In the genomic region with DNA sequence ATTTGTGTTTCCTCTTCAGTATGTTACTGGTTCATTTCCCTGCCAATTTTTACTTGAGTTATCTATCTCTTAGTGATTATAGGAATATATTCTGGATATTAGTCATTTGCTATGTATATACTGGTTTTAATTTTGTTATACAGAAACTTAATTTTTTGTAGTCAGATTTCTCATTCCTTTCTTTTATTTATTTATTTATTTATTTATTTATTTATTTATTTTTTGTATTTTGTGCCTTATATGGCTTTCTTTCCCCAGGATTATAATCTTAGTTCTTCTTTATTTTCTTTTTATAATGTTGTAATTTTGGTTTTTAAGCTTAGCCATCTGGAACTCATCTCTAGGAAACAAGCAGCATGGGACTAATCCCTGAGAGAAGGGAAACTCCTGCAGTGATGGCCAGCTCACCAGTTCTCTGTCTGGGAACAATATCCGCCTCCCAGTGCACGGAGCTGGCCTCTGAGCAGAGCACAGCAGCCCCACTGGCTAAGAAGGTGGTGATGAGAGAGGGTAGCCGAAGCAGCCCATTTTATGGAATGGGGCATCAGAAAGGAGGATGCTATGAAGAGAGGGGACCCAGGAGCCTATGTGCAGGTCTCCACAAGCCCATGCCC, we compare ENCODE assay signal across 22 cellular contexts. TPM values are rescaled to one million over a fixed set of nuclear protein-coding genes. Genes with fewer than 3 reads are reported as not detected.
DNase-seq lines count a peak whose midpoint lies in the region; ATAC-seq and TF ChIP-seq lines count a peak whose summit lies in the region.
"Had no signal": no experiment of that assay in that cellular context is flagged by ENCODE, and none has a peak within 500 bp of the region (broad histone marks: within the 10 kb centered on the region; RNA-seq: fewer than 3 reads in every experiment).

No MANE protein-coding gene starts in this region.

- H3K27ac ChIP-seq in A673 (ENCODE audit: low read depth, low read length, poor library complexity, severe bottlenecking) (no peak overlapping the region), HEK293 (ENCODE audit: extremely low read depth, low read depth, low read length) (no peak overlapping the region)
- H3K27ac ChIP-seq: GM23248, RWPE1 had no signal

- H3K27me3 Mint-ChIP-seq in dendritic cell treated with granulocyte-macrophage colony-stimulating factor and Interleukin-4, amounts not matched to agents 40 ng/mL and 50 ng/mL, for 4 days: peaks cover 10% of the 10 kb centered on the region
- no peaks in the 10 kb centered on the region for H3K27me3 Mint-ChIP-seq in mesothelial cell of epicardium (ENCODE audit: low read depth)

- H3K4me3 ChIP-seq in A673 (ENCODE audit: low read depth, low read length, poor library complexity, severe bottlenecking): no peak overlapping the region
- no peak overlapping the region for H3K4me3 ChIP-seq in HEK293 (ENCODE audit: low read depth, low read length)
- H3K4me3 ChIP-seq: GM23248 had no signal

- H3K4me1 ChIP-seq in A673 (ENCODE audit: insufficient read depth, low read length, poor library complexity, severe bottlenecking) (peaks cover 10% of the 10 kb centered on the region), HEK293 (ENCODE audit: control insufficient read depth, insufficient read depth, low read length) (peaks cover 6% of the 10 kb centered on the region; the same call in 1 of the 2 replicates)

- BruUV-seq in A673 (replicated peaks; lab: Mats Ljungman, UMichigan): no TSS peak

- H3K36me3 Mint-ChIP-seq in dendritic cell treated with granulocyte-macrophage colony-stimulating factor and Interleukin-4, amounts not matched to agents 40 ng/mL and 50 ng/mL, for 4 days (ENCODE audit: low read depth): no peaks in the 10 kb centered on the region
- H3K36me3 Mint-ChIP-seq in mesothelial cell of epicardium: no peaks in the 10 kb centered on the region

- ATAC-seq in HG02798 (IDR thresholded peaks at IDR 0.05; ENCODE audit: poor library complexity, unreplicated experiment) (no peak), HG02981 (IDR thresholded peaks at IDR 0.05; ENCODE audit: unreplicated experiment) (no peak)
- ATAC-seq: Panc1 had no signal

- peaks cover 38% of the 10 kb centered on the region for H3K4me1 Mint-ChIP-seq in dendritic cell treated with granulocyte-macrophage colony-stimulating factor and Interleukin-4, amounts not matched to agents 40 ng/mL and 50 ng/mL, for 4 days (ENCODE audit: low read depth)
- peaks cover 29% of the 10 kb centered on the region for H3K4me1 Mint-ChIP-seq in mesothelial cell of epicardium

- TF ChIP-seq CTCF in A673 (conservative IDR thresholded peaks at IDR 0.05; ENCODE audit: low read depth, low read length) (no peak), HEK293 (tag by site-specific recombination; IDR thresholded peaks at IDR 0.05) (no peak), mesothelial cell of epicardium (IDR thresholded peaks at IDR 0.05; ENCODE audit: unreplicated experiment) (no peak)

- intact Hi-C loops in A673 (cut with micrococcal nuclease; ENCODE audit: unreplicated experiment): no loop called here
- intact Hi-C loops in dendritic cell treated with granulocyte-macrophage colony-stimulating factor and Interleukin-4, amounts not matched to agents 40 ng/mL and 50 ng/mL, for 4 days (cut with micrococcal nuclease): no loop called here

- POLR2A ChIA-PET in A673 (lab: Charles Lee; ENCODE audit: low non-redundant PET): no interaction called here
- POLR2A ChIA-PET in HEK293 (lab: Yijun Ruan, JAX): no interaction called here

- H3K36me3 ChIP-seq in A673 (ENCODE audit: insufficient read depth, low read length, poor library complexity, severe bottlenecking) (no peaks in the 10 kb centered on the region), HEK293 (ENCODE audit: control insufficient read depth in 2 of 2, insufficient read depth in 1 of 2, low read length in 2 of 2) (no peaks in the 10 kb centered on the region)

- H3K4me3 Mint-ChIP-seq in dendritic cell treated with granulocyte-macrophage colony-stimulating factor and Interleukin-4, amounts not matched to agents 40 ng/mL and 50 ng/mL, for 4 days: no peak overlapping the region
- H3K4me3 Mint-ChIP-seq in mesothelial cell of epicardium: no peak overlapping the region
- H3K4me3 Mint-ChIP-seq: H9, HFFc6 had no signal

- no peaks in the 10 kb centered on the region for H3K9me3 Mint-ChIP-seq in dendritic cell treated with granulocyte-macrophage colony-stimulating factor and Interleukin-4, amounts not matched to agents 40 ng/mL and 50 ng/mL, for 4 days
- no peaks in the 10 kb centered on the region for H3K9me3 Mint-ChIP-seq in mesothelial cell of epicardium
- H3K9me3 Mint-ChIP-seq: H9, HFFc6 had no signal

- H3K9me3 ChIP-seq in A673 (ENCODE audit: low read depth, low read length, poor library complexity, severe bottlenecking): no peaks in the 10 kb centered on the region
- H3K9me3 ChIP-seq in HEK293 (ENCODE audit: control insufficient read depth, insufficient read depth, low read depth, low read length): no peaks in the 10 kb centered on the region

- DNase-seq in A673 (ENCODE audit: low spot score) (peak; percentile 70), mesothelial cell of epicardium (ENCODE audit: low spot score in 2 of 2, unreplicated experiment in 2 of 2) (no peak), 8988T (no peak)
- DNase-seq in activated CD4-positive, alpha-beta T cell treated with anti-CD3 and anti-CD28 coated beads, Interleukin-2, amount 50 U/mL, for 1 hour: no peak
- DNase-seq: DMS153, DND-41, GM23248, H9, HFFc6, NCI-H1048, NCI-H1417 treated with DMSO at 0.1 percent for 48 hours, NCI-H1694 treated with DMSO at 0.1 percent for 48 hours, NCI-H2081, NCI-H2227 treated with DMSO at 0.1 percent for 48 hours, NCI-H526 treated with DMSO at 0.1 percent for 48 hours, SHP77 treated with DMSO at 0.1 percent for 48 hours had no signal

- CTCF ChIA-PET in A673 (lab: Charles Lee) (no interaction called here), HEK293 (lab: Yijun Ruan, JAX) (no interaction called here)

- no peaks in the 10 kb centered on the region for H3K27me3 ChIP-seq in A673 (replicated peaks; ENCODE audit: insufficient read depth, low read depth, low read length, poor library complexity)

- peak overlapping the region; percentile 50 for H3K27ac Mint-ChIP-seq in dendritic cell treated with granulocyte-macrophage colony-stimulating factor and Interleukin-4, amounts not matched to agents 40 ng/mL and 50 ng/mL, for 4 days
- H3K27ac Mint-ChIP-seq in mesothelial cell of epicardium: peak overlapping the region; percentile 79
- H3K27ac Mint-ChIP-seq: H9, HFFc6 had no signal

TF ChIP-seq in HEK293, 187 proteins besides CTCF, POLR2A, EP300 and RAD21 (continues in another document):
- TF ChIP-seq IKZF3 (tag by site-specific recombination; IDR thresholded peaks at IDR 0.05): no peak
- no peak for TF ChIP-seq ZNF133 (tag by site-specific recombination; IDR thresholded peaks at IDR 0.05)
- TF ChIP-seq ZNF19 (tag by site-specific recombination; IDR thresholded peaks at IDR 0.05; ENCODE audit: low read depth): no peak
- TF ChIP-seq SALL2 (tag by site-specific recombination; IDR thresholded peaks at IDR 0.05; ENCODE audit: borderline replicate concordance): no peak
- TF ChIP-seq, protein P1, sequence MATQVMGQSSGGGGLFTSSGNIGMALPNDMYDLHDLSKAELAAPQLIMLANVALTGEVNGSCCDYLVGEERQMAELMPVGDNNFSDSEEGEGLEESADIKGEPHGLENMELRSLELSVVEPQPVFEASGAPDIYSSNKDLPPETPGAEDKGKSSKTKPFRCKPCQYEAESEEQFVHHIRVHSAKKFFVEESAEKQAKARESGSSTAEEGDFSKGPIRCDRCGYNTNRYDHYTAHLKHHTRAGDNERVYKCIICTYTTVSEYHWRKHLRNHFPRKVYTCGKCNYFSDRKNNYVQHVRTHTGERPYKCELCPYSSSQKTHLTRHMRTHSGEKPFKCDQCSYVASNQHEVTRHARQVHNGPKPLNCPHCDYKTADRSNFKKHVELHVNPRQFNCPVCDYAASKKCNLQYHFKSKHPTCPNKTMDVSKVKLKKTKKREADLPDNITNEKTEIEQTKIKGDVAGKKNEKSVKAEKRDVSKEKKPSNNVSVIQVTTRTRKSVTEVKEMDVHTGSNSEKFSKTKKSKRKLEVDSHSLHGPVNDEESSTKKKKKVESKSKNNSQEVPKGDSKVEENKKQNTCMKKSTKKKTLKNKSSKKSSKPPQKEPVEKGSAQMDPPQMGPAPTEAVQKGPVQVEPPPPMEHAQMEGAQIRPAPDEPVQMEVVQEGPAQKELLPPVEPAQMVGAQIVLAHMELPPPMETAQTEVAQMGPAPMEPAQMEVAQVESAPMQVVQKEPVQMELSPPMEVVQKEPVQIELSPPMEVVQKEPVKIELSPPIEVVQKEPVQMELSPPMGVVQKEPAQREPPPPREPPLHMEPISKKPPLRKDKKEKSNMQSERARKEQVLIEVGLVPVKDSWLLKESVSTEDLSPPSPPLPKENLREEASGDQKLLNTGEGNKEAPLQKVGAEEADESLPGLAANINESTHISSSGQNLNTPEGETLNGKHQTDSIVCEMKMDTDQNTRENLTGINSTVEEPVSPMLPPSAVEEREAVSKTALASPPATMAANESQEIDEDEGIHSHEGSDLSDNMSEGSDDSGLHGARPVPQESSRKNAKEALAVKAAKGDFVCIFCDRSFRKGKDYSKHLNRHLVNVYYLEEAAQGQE (tag by site-specific recombination; IDR thresholded peaks at IDR 0.05): no peak
- no peak for TF ChIP-seq ZFP37 (tag by site-specific recombination; IDR thresholded peaks at IDR 0.05)
- TF ChIP-seq KLF1 (tag by site-specific recombination; IDR thresholded peaks at IDR 0.05): no peak
- no peak for TF ChIP-seq ZNF184 (tag by site-specific recombination; IDR thresholded peaks at IDR 0.05)
- TF ChIP-seq ZNF596 (tag by site-specific recombination; IDR thresholded peaks at IDR 0.05): no peak
- no peak for TF ChIP-seq ZNF2 (tag by site-specific recombination; IDR thresholded peaks at IDR 0.05)
- TF ChIP-seq SCRT1 (tag by site-specific recombination; IDR thresholded peaks at IDR 0.05; ENCODE audit: borderline replicate concordance): no peak
- TF ChIP-seq ZNF324 (tag by site-specific recombination; IDR thresholded peaks at IDR 0.05): no peak
- TF ChIP-seq, protein P2, sequence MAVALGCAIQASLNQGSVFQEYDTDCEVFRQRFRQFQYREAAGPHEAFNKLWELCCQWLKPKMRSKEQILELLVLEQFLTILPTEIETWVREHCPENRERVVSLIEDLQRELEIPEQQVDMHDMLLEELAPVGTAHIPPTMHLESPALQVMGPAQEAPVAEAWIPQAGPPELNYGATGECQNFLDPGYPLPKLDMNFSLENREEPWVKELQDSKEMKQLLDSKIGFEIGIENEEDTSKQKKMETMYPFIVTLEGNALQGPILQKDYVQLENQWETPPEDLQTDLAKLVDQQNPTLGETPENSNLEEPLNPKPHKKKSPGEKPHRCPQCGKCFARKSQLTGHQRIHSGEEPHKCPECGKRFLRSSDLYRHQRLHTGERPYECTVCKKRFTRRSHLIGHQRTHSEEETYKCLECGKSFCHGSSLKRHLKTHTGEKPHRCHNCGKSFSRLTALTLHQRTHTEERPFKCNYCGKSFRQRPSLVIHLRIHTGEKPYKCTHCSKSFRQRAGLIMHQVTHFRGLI (tag by site-specific recombination; IDR thresholded peaks at IDR 0.05): no peak
- peak; percentile 28 for TF ChIP-seq ZNF510 (tag by site-specific recombination; IDR thresholded peaks at IDR 0.05; ENCODE audit: insufficient replicate concordance)

RNA-seq across cellular contexts. Expression of gene ADORA2B, which starts 54.5 kb away (rescaled TPM):
- 3.9 and 5.9 TPM in 2 replicates for total RNA-seq in A673 (2021)
- 3.8 to 4.6 TPM (median 4.5 TPM) in 3 replicates for total RNA-seq in mesothelial cell of epicardium
